28 cellular contexts compared by ENCODE assay signal in genomic region chr20:41910558-41910957, GRCh38.
"Had no signal": no experiment of that assay in that cellular context is flagged by ENCODE, and none has a peak within 500 bp of the region (broad histone marks: within the 10 kb centered on the region; RNA-seq: fewer than 3 reads in every experiment).

No MANE protein-coding gene starts in this region.

- H3K9ac ChIP-seq: neural progenitor cell, parathyroid adenoma had no signal

- H3K9me3 ChIP-seq: psoas muscle, suprapubic skin, testis, transverse colon, vagina had no signal

- DNase-seq: natural killer cell; occipital lobe; ovary; posterior cingulate gyrus; psoas muscle; right cardiac atrium; spleen; stimulated activated CD4-positive, alpha-beta T cell treated with anti-CD3 and anti-CD28 coated beads, Interleukin-12 subunit alpha, Interleukin-12 subunit beta, amount 100 ng/mL, for 4 hours; stimulated activated CD4-positive, alpha-beta T cell treated with anti-CD3 and anti-CD28 coated beads, Interleukin-1b, Interleukin-23, amount 100 ng/mL, for 48 hours; stimulated activated CD4-positive, alpha-beta T cell treated with anti-CD3 and anti-CD28 coated beads, Interleukin-4, amount 100 ng/mL, for 1 hour; stimulated activated CD4-positive, alpha-beta T cell treated with anti-CD3 and anti-CD28 coated beads, Interleukin-4, amount 100 ng/mL, for 4 hours; stimulated activated CD8-positive, alpha-beta memory T cell treated with anti-CD3 and anti-CD28 coated beads, Interleukin-4, amount 100 ng/mL, for 48 hours; stimulated activated naive CD4-positive, alpha-beta T cell; stimulated activated naive CD8-positive, alpha-beta T cell treated with anti-CD3 and anti-CD28 coated beads, Interleukin-15, amount 100 ng/mL, for 72 hours; stimulated activated naive CD8-positive, alpha-beta T cell treated with anti-CD3 and anti-CD28 coated beads, Interleukin-15, Interleukin-2, amounts not matched to agents 100 U/mL and 50 U/mL, for 24 hours; substantia nigra; testis; tibial artery; transverse colon had no signal

- ATAC-seq: natural killer cell; psoas muscle; right cardiac atrium; sciatic nerve; stimulated activated memory B cell treated with anti-CD40 and anti-IgM and Interleukin-4, amounts not matched to agents 10 μg/mL and 1 μg/mL and 100 μg/mL, for 72 hours; stimulated activated naive CD8-positive, alpha-beta T cell treated with anti-CD3 and anti-CD28 coated beads, Interleukin-15, amount 100 ng/mL, for 72 hours; stimulated activated naive CD8-positive, alpha-beta T cell treated with anti-CD3 and anti-CD28 coated beads, Interleukin-15, Interleukin-2, amounts not matched to agents 100 U/mL and 50 U/mL, for 24 hours had no signal

- H3K27me3 ChIP-seq: neural progenitor cell, ovary, spleen, suprapubic skin, testis, tibial artery, transverse colon, vagina had no signal

- H3K4me3 ChIP-seq: neural progenitor cell, ovary, psoas muscle, skin epidermis, smooth muscle cell, spleen, suprapubic skin, testis, tibial artery, transverse colon, vagina had no signal

- H3K36me3 ChIP-seq: neural progenitor cell, ovary, spleen, suprapubic skin, tibial artery, transverse colon, vagina had no signal

- H3K4me2 ChIP-seq: neural progenitor cell, smooth muscle cell had no signal

- H3K27ac ChIP-seq: neural progenitor cell, ovary, parathyroid adenoma, psoas muscle, skin epidermis, spleen, suprapubic skin, testis, tibial artery, transverse colon, vagina had no signal

- FAIRE-seq: urothelium cell line had no signal

- H3K4me1 ChIP-seq: neural progenitor cell, psoas muscle, spleen, suprapubic skin, testis, tibial artery, transverse colon, vagina had no signal

- H2AFZ ChIP-seq: neural progenitor cell, parathyroid adenoma had no signal
